ENCODE assay signal across 10 cellular contexts in genomic region chr4:121898150-121898549, GRCh38. TPM values are rescaled to one million over a fixed set of nuclear protein-coding genes. Genes with fewer than 3 reads are reported as not detected.
DNase-seq lines count a peak whose midpoint lies in the region; ATAC-seq lines count a peak whose summit lies in the region.
"Had no signal": no experiment of that assay in that cellular context is flagged by ENCODE, and none has a peak within 500 bp of the region (broad histone marks: within the 10 kb centered on the region; RNA-seq: fewer than 3 reads in every experiment).

No MANE protein-coding gene starts in this region.

- H3K4me3 Mint-ChIP-seq in activated T-cell treated with anti-CD3 and anti-CD28 coated beads, Interleukin-2, amount 50 U/mL, for 24 hours = no peak overlapping the region
- peak overlapping the region in 5 of 10 donors; percentile 1 to 51 (median 49) for H3K4me3 Mint-ChIP-seq in naive thymus-derived CD8-positive, alpha-beta T cell
- H3K4me3 Mint-ChIP-seq: activated T-helper 1 cell treated with anti-CD3 and anti-CD28 coated beads, Interleukin-12 subunit alpha, Interleukin-12 subunit beta, Interleukin-2, Interleukin-4 antibody, amounts not matched to agents 30 ng/mL and 10 ng/mL and 1 ng/mL, durations not matched to agents 14 hours and 24 hours and 36 hours had no signal

- peaks cover 1% of the 10 kb centered on the region for H3K27me3 Mint-ChIP-seq in activated T-cell treated with anti-CD3 and anti-CD28 coated beads, Interleukin-2, amount 50 U/mL, for 24 hours
- peaks cover under 1 to 8% (median 1%) of the 10 kb centered on the region in 5 donors for H3K27me3 Mint-ChIP-seq in naive thymus-derived CD8-positive, alpha-beta T cell

- peaks cover 9% of the 10 kb centered on the region for H3K4me1 Mint-ChIP-seq in activated T-cell treated with anti-CD3 and anti-CD28 coated beads, Interleukin-2, amount 50 U/mL, for 24 hours (ENCODE audit: low read depth)
- H3K4me1 Mint-ChIP-seq in naive thymus-derived CD8-positive, alpha-beta T cell = peaks cover 4 to 11% (median 9%) of the 10 kb centered on the region in 4 donors

- peak; percentile 61 to 71 for ATAC-seq in naive thymus-derived CD8-positive, alpha-beta T cell

- peak; percentile 4 for DNase-seq in NOMO-1 treated with dmso at 0.1 percent for 144 hours (lab: John Stamatoyannopoulos, UW; ENCODE audit: unreplicated experiment)
- no peak for DNase-seq in NOMO-1 treated with DMSO at 0.1 percent for 48 hours (lab: John Stamatoyannopoulos, UW; ENCODE audit: unreplicated experiment)
- peak; percentile 50 for DNase-seq in NCI-H69 (lab: John Stamatoyannopoulos, UW)
- DNase-seq in activated T-cell treated with anti-CD3 and anti-CD28 coated beads, Interleukin-2, amount 50 U/mL, for 24 hours = peak; percentile 35
- peak in 5 of 10 donors; percentile 3 to 17 (median 8) for DNase-seq in naive thymus-derived CD8-positive, alpha-beta T cell
- DNase-seq in iPS-NIHi7 (ENCODE audit: extremely low spot score) = no peak
- no peak for DNase-seq in NCI-H2196 treated with DMSO at 0.1 percent for 48 hours (lab: John Stamatoyannopoulos, UW; ENCODE audit: unreplicated experiment)
- DNase-seq in NK-92 (lab: John Stamatoyannopoulos, UW; ENCODE audit: unreplicated experiment) = no peak
- DNase-seq: uterus had no signal

- no peak overlapping the region for H3K27ac Mint-ChIP-seq in activated T-cell treated with anti-CD3 and anti-CD28 coated beads, Interleukin-2, amount 50 U/mL, for 24 hours
- peak overlapping the region in 3 of 10 donors; percentile 6 to 54 (median 45) for H3K27ac Mint-ChIP-seq in naive thymus-derived CD8-positive, alpha-beta T cell
- H3K27ac Mint-ChIP-seq: activated T-helper 1 cell treated with anti-CD3 and anti-CD28 coated beads, Interleukin-12 subunit alpha, Interleukin-12 subunit beta, Interleukin-2, Interleukin-4 antibody, amounts not matched to agents 30 ng/mL and 10 ng/mL and 1 ng/mL, durations not matched to agents 14 hours and 24 hours and 36 hours had no signal

- POLR2A ChIA-PET in naive thymus-derived CD8-positive, alpha-beta T cell (lab: Charles Lee) = no interaction called here

- no peaks in the 10 kb centered on the region for H3K9me3 Mint-ChIP-seq in activated T-cell treated with anti-CD3 and anti-CD28 coated beads, Interleukin-2, amount 50 U/mL, for 24 hours
- H3K9me3 Mint-ChIP-seq in naive thymus-derived CD8-positive, alpha-beta T cell = no peaks in the 10 kb centered on the region
- H3K9me3 Mint-ChIP-seq: activated T-helper 1 cell treated with anti-CD3 and anti-CD28 coated beads, Interleukin-12 subunit alpha, Interleukin-12 subunit beta, Interleukin-2, Interleukin-4 antibody, amounts not matched to agents 30 ng/mL and 10 ng/mL and 1 ng/mL, durations not matched to agents 14 hours and 24 hours and 36 hours had no signal

- H3K36me3 Mint-ChIP-seq in activated T-cell treated with anti-CD3 and anti-CD28 coated beads, Interleukin-2, amount 50 U/mL, for 24 hours (ENCODE audit: low read depth) = no peaks in the 10 kb centered on the region
- H3K36me3 Mint-ChIP-seq in naive thymus-derived CD8-positive, alpha-beta T cell = no peaks in the 10 kb centered on the region

RNA-seq across cellular contexts. Expression of gene BBS7, which starts 27.9 kb away (rescaled TPM):
- 10 to 100 TPM; 13.7 to 13.9 TPM for total RNA-seq in naive thymus-derived CD8-positive, alpha-beta T cell
- polyA plus RNA-seq in naive thymus-derived CD8-positive, alpha-beta T cell = 1 to 10 TPM; 5.6 to 9.1 (median 8.7) TPM

RNA-seq across cellular contexts. Expression of gene TRPC3, which starts 53.7 kb away (rescaled TPM):
- total RNA-seq in naive thymus-derived CD8-positive, alpha-beta T cell = not detected
- under 1 TPM in 1 of 3 donors, not detected in 2; 0.31 TPM for polyA plus RNA-seq in naive thymus-derived CD8-positive, alpha-beta T cell

Comparison
In these comparisons a context has a peak if more than half of its experiments do, and no peak if none do; other contexts are left out.
1. DNase-seq: peak in NOMO-1 treated with dmso at 0.1 percent for 144 hours (single experiment), NCI-H69 (single experiment) and activated T-cell treated with anti-CD3 and anti-CD28 coated beads, Interleukin-2, amount 50 U/mL, for 24 hours (single experiment); none in NOMO-1 treated with DMSO at 0.1 percent for 48 hours (single experiment), iPS-NIHi7 (single experiment), NCI-H2196 treated with DMSO at 0.1 percent for 48 hours (single experiment) and NK-92 (single experiment).